In the genomic region with DNA sequence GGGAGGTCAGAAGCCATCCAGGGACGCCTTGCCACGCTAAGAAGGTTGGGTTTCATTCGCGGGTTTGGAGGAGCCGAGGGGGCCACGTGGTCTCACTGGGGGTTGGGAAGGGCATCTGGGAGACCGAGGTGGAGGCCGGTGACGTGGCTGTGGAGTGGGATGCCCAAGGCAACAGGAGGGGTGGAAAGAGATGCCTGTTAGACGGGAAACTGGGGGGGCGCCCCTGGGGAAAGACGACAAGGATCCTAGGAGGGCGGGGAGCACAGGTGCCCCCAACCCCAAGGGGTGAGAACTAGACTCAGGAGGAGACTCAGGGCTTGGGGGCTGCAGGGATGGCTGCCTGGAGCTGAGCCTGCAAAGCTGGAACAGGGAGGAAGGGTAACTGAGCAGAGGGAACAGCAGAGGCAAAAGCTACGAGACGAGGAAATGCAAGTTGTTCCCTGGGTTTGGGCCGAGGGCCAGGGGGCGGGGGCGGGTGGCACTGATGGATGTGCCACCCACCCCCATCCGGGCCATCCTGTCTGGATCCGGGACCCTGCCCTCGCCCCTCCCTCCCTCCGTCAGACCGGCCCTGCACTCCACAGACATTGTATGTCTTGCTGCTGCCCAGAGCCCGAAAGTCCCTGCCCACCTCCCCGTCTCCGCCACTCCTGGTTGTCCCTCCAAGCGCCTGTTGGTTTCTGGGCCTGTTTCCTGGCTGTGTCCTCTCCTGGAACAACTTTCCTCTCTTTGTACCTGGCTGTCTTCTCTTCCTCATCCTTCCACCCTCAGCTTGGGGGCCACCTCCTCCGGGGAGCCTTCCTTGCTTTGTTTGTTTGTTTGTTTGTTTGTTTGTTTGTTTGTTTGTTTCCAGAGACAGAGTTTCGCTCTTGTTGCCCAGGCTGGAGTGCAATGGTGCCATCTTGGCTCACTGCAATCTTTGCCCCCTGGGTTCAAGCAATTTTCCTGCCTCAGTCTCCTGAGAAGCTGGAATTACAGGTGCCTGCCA, we compare ENCODE assay signal across 1 cellular context.
TF ChIP-seq lines count a peak whose summit lies in the region.

No MANE protein-coding gene starts in this region.

TF ChIP-seq in A549, 52 proteins besides CTCF, POLR2A, EP300 and RAD21:
- TF ChIP-seq, protein P1, sequence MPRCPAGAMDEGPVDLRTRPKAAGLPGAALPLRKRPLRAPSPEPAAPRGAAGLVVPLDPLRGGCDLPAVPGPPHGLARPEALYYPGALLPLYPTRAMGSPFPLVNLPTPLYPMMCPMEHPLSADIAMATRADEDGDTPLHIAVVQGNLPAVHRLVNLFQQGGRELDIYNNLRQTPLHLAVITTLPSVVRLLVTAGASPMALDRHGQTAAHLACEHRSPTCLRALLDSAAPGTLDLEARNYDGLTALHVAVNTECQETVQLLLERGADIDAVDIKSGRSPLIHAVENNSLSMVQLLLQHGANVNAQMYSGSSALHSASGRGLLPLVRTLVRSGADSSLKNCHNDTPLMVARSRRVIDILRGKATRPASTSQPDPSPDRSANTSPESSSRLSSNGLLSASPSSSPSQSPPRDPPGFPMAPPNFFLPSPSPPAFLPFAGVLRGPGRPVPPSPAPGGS (IDR thresholded peaks at IDR 0.05) = no peak
- no peak for TF ChIP-seq NFE2L2 (conservative IDR thresholded peaks at IDR 0.05; ENCODE audit: low read length)
- peak; percentile 75 for TF ChIP-seq ZFP36 (IDR thresholded peaks at IDR 0.05; ENCODE audit: borderline replicate concordance, partially characterized antibody)
- no peak for TF ChIP-seq KDM1A (IDR thresholded peaks at IDR 0.05; ENCODE audit: low read depth)
